ENCODE assay signal across 23 cellular contexts in the genomic region with DNA sequence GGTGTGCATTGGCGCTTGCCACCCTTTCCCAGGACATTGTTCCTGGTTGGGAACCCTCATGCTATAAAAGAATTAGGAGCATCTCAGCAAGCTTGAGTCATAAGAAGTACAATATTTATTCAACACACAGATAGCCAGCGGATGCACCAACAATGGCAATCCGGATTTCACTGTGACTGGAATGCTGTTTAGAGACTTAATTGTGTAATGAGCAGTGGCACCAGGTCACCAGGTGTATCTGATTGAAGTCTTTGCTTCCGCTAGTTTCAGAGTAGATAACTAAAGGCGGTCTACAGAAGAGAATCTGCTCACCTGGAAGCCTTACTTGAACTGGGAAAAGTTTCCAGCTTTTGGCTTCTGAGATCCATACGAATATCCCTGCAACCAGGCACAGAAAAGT.
"Had no signal": no experiment of that assay in that cellular context is flagged by ENCODE, and none has a peak within 500 bp of the region (broad histone marks: within the 10 kb centered on the region; RNA-seq: fewer than 3 reads in every experiment).

No MANE protein-coding gene starts in this region.

- DNase-seq: hypothalamus; islet precursor cell; left ventricle myocardium inferior; naive thymus-derived CD8-positive, alpha-beta T cell; nucleus accumbens; pancreas; posterior cingulate gyrus; retina; right cardiac atrium; stimulated activated CD4-positive, alpha-beta T cell treated with anti-CD3 and anti-CD28 coated beads, Interleukin-1b, Interleukin-23, amount 100 ng/mL, for 48 hours; stimulated activated CD4-positive, alpha-beta T cell treated with anti-CD3 and anti-CD28 coated beads, Interleukin-2, amount 100 ng/mL, for 48 hours; stimulated activated naive B cell treated with anti-CD40 and anti-IgM and Interleukin-4, amounts not matched to agents 10 μg/mL and 1 μg/mL and 100 μg/mL, for 72 hours; stimulated activated naive CD8-positive, alpha-beta T cell treated with anti-CD3 and anti-CD28 coated beads, Interleukin-15, Interleukin-2, amounts not matched to agents 100 U/mL and 50 U/mL, for 24 hours; stomach; testis; thyroid gland; transverse colon; upper lobe of left lung had no signal

- H3K27me3 Mint-ChIP-seq: naive thymus-derived CD8-positive, alpha-beta T cell; stimulated activated naive B cell treated with anti-CD40 and anti-IgM and Interleukin-4, amounts not matched to agents 10 μg/mL and 1 μg/mL and 100 μg/mL, for 72 hours had no signal

- ATAC-seq: naive thymus-derived CD8-positive, alpha-beta T cell; pancreas; right cardiac atrium; stimulated activated naive B cell treated with anti-CD40 and anti-IgM and Interleukin-4, amounts not matched to agents 10 μg/mL and 1 μg/mL and 100 μg/mL, for 72 hours; stimulated activated naive CD8-positive, alpha-beta T cell treated with anti-CD3 and anti-CD28 coated beads, Interleukin-15, Interleukin-2, amounts not matched to agents 100 U/mL and 50 U/mL, for 24 hours had no signal

- H3K4me2 ChIP-seq: smooth muscle cell had no signal

- H3K9me3 Mint-ChIP-seq: neural crest cell had no signal

- H3K27me3 ChIP-seq: pancreas, stomach, testis, thyroid gland, transverse colon, upper lobe of left lung had no signal

- H3K27ac ChIP-seq: left ventricle myocardium inferior, pancreas, prostate gland, stomach, testis, thyroid gland, transverse colon, upper lobe of left lung had no signal

- H3K36me3 ChIP-seq: left ventricle myocardium inferior, pancreas, prostate gland, stomach, thyroid gland, transverse colon, upper lobe of left lung had no signal

- H3K4me1 ChIP-seq: left ventricle myocardium inferior, pancreas, prostate gland, stomach, testis, thyroid gland, transverse colon, upper lobe of left lung had no signal

- H3K4me3 ChIP-seq: left ventricle myocardium inferior, lung, pancreas, prostate gland, smooth muscle cell, stomach, testis, thyroid gland, transverse colon, upper lobe of left lung had no signal

- H3K4me3 Mint-ChIP-seq: naive thymus-derived CD8-positive, alpha-beta T cell; nephron; neural crest cell; stimulated activated naive B cell treated with anti-CD40 and anti-IgM and Interleukin-4, amounts not matched to agents 10 μg/mL and 1 μg/mL and 100 μg/mL, for 72 hours had no signal

- H3K36me3 Mint-ChIP-seq: naive thymus-derived CD8-positive, alpha-beta T cell; stimulated activated naive B cell treated with anti-CD40 and anti-IgM and Interleukin-4, amounts not matched to agents 10 μg/mL and 1 μg/mL and 100 μg/mL, for 72 hours had no signal

- H3K4me1 Mint-ChIP-seq: naive thymus-derived CD8-positive, alpha-beta T cell; nephron; neural crest cell; stimulated activated naive B cell treated with anti-CD40 and anti-IgM and Interleukin-4, amounts not matched to agents 10 μg/mL and 1 μg/mL and 100 μg/mL, for 72 hours had no signal

- H3K27ac Mint-ChIP-seq: nephron; stimulated activated naive B cell treated with anti-CD40 and anti-IgM and Interleukin-4, amounts not matched to agents 10 μg/mL and 1 μg/mL and 100 μg/mL, for 72 hours had no signal
